8 cellular contexts compared by ENCODE assay signal in genomic region chr2:44044281-44044720, GRCh38. TPM values are rescaled to one million over a fixed set of nuclear protein-coding genes. Genes with fewer than 3 reads are reported as not detected.
DNase-seq lines count a peak whose midpoint lies in the region; ATAC-seq and TF ChIP-seq lines count a peak whose summit lies in the region.

No MANE protein-coding gene starts in this region.

- no peak for TF ChIP-seq POLR2A in right lobe of liver (IDR thresholded peaks at IDR 0.05)

- no peaks in the 10 kb centered on the region for H3K27me3 Mint-ChIP-seq in CD4-positive, alpha-beta T cell

- H3K4me3 ChIP-seq in right lobe of liver = no peak overlapping the region

- peak; percentile 60 to 79 (median 68) for DNase-seq in CD4-positive, alpha-beta T cell
- DNase-seq in NCI-H524 treated with DMSO at 0.1 percent for 48 hours (lab: John Stamatoyannopoulos, UW) (peak; percentile 39), right lobe of liver (peak; percentile 86 to 92 (median 89))
- peak; percentile 68 to 76 for DNase-seq in activated CD4-positive, alpha-beta T cell treated with anti-CD3 and anti-CD28 coated beads for 4 hours
- DNase-seq in stimulated activated CD4-positive, alpha-beta T cell treated with anti-CD3 and anti-CD28 coated beads, TNF-alpha, amount 100 ng/mL, for 4 hours (ENCODE audit: low read depth in 3 of 3) = peak; percentile 54 to 65 (median 64)

- peaks cover 0 to 7% (median 0%) of the 10 kb centered on the region in 4 donors for H3K4me1 ChIP-seq in right lobe of liver

- no peak overlapping the region for H3K27ac ChIP-seq in CD4-positive, alpha-beta T cell (ENCODE audit: low read depth, low read length)
- H3K27ac ChIP-seq in cingulate gyrus (ENCODE audit: low read depth, low read length) = peak overlapping the region; percentile 47
- H3K27ac ChIP-seq in right lobe of liver = peak overlapping the region in 1 of 3 donors; percentile 44

- no peaks in the 10 kb centered on the region for H3K36me3 ChIP-seq in right lobe of liver

- H3K4me1 Mint-ChIP-seq in CD4-positive, alpha-beta T cell (ENCODE audit: low read depth) = no peaks in the 10 kb centered on the region

- ATAC-seq in CD4-positive, alpha-beta T cell (ENCODE audit: poor library complexity) = peak; percentile 99
- ATAC-seq in GM19397 (IDR thresholded peaks at IDR 0.05; ENCODE audit: unreplicated experiment) (peak; percentile 97), HG03469 (IDR thresholded peaks at IDR 0.05; ENCODE audit: unreplicated experiment) (peak; percentile 83), right lobe of liver (peak; percentile 100)

- H3K27ac Mint-ChIP-seq in CD4-positive, alpha-beta T cell = no peak overlapping the region

- no peaks in the 10 kb centered on the region for H3K27me3 ChIP-seq in CD4-positive, alpha-beta T cell (ENCODE audit: control insufficient read depth, insufficient read depth, low read length)
- no peaks in the 10 kb centered on the region for H3K27me3 ChIP-seq in right lobe of liver

- CTCF ChIA-PET in CD4-positive, alpha-beta T cell (lab: Charles Lee) = interaction anchor here (0.6 to 1.7 kb wide), 18 partner anchors 8 to 1450 kb away, joined by 3 to 16 read pairs (median 4); partner anchors contain the start of genes CAMKMT and PREPL

- no peaks in the 10 kb centered on the region for H3K9me3 Mint-ChIP-seq in CD4-positive, alpha-beta T cell

- POLR2A ChIA-PET in CD4-positive, alpha-beta T cell (lab: Charles Lee) = interaction anchor here (0.5 to 1.3 kb wide), 3 partner anchors 95 to 317 kb away, joined by 3 to 6 read pairs (median 6); partner anchors contain the start of genes CAMKMT and PREPL

- no peaks in the 10 kb centered on the region for H3K9me3 ChIP-seq in CD4-positive, alpha-beta T cell (ENCODE audit: control insufficient read depth, low read length)
- no peaks in the 10 kb centered on the region for H3K9me3 ChIP-seq in right lobe of liver

- H3K36me3 Mint-ChIP-seq in CD4-positive, alpha-beta T cell (ENCODE audit: low read depth) = no peaks in the 10 kb centered on the region

- WGBS in right lobe of liver (ENCODE audit: insufficient coverage, low coverage, low lambda C conversion rate, missing lambda C conversion rate) = 0% methylated on average over 6 of the region's 10 CpGs

- peak; percentile 90 for TF ChIP-seq CTCF in CD4-positive, alpha-beta T cell (IDR thresholded peaks at IDR 0.05)
- peak; percentile 89 to 95 (median 92) for TF ChIP-seq CTCF in right lobe of liver (IDR thresholded peaks at IDR 0.05)

- intact Hi-C loops in CD4-positive, alpha-beta T cell (cut with DNase I, micrococcal nuclease) = loop anchor here (1.0 to 10.0 kb wide), 6 partner anchors 298 to 1450 kb away; no protein-coding TSS in a partner anchor
- intact Hi-C loops in right lobe of liver (cut with DNase I) = no loop called here

- no peak overlapping the region for H3K4me3 Mint-ChIP-seq in CD4-positive, alpha-beta T cell

RNA-seq across cellular contexts. Expression of gene LRPPRC, which starts 48.5 kb away (rescaled TPM):
- total RNA-seq in CD4-positive, alpha-beta T cell = 10 to 100 TPM; 55.2 to 55.4 TPM
- 10 to 100 TPM; 39.6 to 53.8 (median 45.5) TPM for total RNA-seq in right lobe of liver

Comparison
In these comparisons a context has a peak if more than half of its experiments do, and no peak if none do; other contexts are left out.
1. DNase-seq: peak in every context shown above with its lines; median percentile 89 in right lobe of liver; 72 in activated CD4-positive, alpha-beta T cell treated with anti-CD3 and anti-CD28 coated beads for 4 hours; 68 in CD4-positive, alpha-beta T cell; 64 in stimulated activated CD4-positive, alpha-beta T cell treated with anti-CD3 and anti-CD28 coated beads, TNF-alpha, amount 100 ng/mL, for 4 hours; 39 in NCI-H524 treated with DMSO at 0.1 percent for 48 hours.
2. intact Hi-C loops: an anchor here in CD4-positive, alpha-beta T cell (1.0 to 10.0 kb wide); none called in right lobe of liver.